ENCODE assay signal across 1 cellular context in the genomic region with DNA sequence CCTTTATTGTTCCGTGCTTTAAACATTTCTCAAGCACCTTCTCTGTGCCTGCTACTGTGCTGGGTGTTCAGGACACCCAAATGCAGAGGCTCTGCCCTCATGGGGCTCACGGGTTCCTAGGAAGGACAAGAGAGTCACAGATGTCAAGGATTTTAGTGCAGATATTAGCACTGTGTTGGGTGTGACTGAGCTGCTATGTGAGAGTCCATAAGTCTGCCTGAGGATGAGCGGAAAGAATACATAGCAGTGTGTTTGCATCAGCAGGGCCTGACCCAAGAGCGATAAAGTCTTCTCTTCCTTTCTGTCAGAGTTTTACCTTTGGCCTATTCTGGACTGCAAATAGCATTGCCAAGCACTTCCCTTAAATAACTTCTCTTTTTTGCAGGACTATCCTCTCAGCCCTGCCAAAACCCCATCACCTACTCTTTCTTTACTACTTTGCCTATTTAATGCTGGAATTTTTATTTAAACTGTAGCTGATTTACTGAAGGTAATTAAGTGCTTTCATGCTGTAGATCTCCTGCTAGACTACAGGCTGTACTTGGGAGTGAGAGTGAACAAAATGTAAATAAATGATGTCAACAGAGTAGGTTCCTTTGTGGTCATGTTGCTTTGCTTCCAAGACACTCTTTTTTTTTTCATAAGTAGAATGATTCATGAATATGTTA.
TF ChIP-seq lines count a peak whose summit lies in the region.

No MANE protein-coding gene starts in this region.

TF ChIP-seq in HepG2, 621 proteins besides CTCF, POLR2A, EP300 and RAD21 (continued from another document and continues in another):
- TF ChIP-seq, protein P1, sequence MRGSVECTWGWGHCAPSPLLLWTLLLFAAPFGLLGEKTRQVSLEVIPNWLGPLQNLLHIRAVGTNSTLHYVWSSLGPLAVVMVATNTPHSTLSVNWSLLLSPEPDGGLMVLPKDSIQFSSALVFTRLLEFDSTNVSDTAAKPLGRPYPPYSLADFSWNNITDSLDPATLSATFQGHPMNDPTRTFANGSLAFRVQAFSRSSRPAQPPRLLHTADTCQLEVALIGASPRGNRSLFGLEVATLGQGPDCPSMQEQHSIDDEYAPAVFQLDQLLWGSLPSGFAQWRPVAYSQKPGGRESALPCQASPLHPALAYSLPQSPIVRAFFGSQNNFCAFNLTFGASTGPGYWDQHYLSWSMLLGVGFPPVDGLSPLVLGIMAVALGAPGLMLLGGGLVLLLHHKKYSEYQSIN (CRISPR knock-in tag; IDR thresholded peaks at IDR 0.05; ENCODE audit: borderline replicate concordance): no peak
- TF ChIP-seq CREB1 (IDR thresholded peaks at IDR 0.05): no peak
- TF ChIP-seq CREB1 (CRISPR knock-in tag; IDR thresholded peaks at IDR 0.05): peak; percentile 55; the same call in 1 of the 2 replicates
- TF ChIP-seq, protein P2, sequence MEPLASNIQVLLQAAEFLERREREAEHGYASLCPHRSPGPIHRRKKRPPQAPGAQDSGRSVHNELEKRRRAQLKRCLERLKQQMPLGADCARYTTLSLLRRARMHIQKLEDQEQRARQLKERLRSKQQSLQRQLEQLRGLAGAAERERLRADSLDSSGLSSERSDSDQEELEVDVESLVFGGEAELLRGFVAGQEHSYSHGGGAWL (CRISPR knock-in tag; IDR thresholded peaks at IDR 0.05): no peak
- peak; percentile 85 for TF ChIP-seq HNF4A (CRISPR knock-in tag; IDR thresholded peaks at IDR 0.05)
- peak; percentile 40; the same call in 1 of the 2 replicates for TF ChIP-seq CEBPB (IDR thresholded peaks at IDR 0.05; ENCODE audit: borderline replicate concordance, low read depth, low read length)
- no peak for TF ChIP-seq DNMT1 (CRISPR knock-in tag; IDR thresholded peaks at IDR 0.05)
- peak; percentile 65 for TF ChIP-seq FOSL2 (CRISPR knock-in tag; IDR thresholded peaks at IDR 0.05)
- 0 out of 2 replicates have a peak, but pooled peaks have one; percentile 18 for TF ChIP-seq ZNF547 (CRISPR knock-in tag; IDR thresholded peaks at IDR 0.05)
- TF ChIP-seq, protein P3, sequence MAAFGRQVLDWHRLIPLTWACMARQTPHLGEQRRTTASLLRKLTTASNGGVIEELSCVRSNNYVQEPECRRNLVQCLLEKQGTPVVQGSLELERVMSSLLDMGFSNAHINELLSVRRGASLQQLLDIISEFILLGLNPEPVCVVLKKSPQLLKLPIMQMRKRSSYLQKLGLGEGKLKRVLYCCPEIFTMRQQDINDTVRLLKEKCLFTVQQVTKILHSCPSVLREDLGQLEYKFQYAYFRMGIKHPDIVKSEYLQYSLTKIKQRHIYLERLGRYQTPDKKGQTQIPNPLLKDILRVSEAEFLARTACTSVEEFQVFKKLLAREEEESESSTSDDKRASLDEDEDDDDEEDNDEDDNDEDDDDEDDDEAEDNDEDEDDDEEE (CRISPR knock-in tag; IDR thresholded peaks at IDR 0.05): no peak
- TF ChIP-seq, protein P4, sequence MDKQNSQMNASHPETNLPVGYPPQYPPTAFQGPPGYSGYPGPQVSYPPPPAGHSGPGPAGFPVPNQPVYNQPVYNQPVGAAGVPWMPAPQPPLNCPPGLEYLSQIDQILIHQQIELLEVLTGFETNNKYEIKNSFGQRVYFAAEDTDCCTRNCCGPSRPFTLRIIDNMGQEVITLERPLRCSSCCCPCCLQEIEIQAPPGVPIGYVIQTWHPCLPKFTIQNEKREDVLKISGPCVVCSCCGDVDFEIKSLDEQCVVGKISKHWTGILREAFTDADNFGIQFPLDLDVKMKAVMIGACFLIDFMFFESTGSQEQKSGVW (CRISPR knock-in tag; IDR thresholded peaks at IDR 0.05; ENCODE audit: borderline replicate concordance): no peak
- TF ChIP-seq SALL2 (CRISPR knock-in tag; IDR thresholded peaks at IDR 0.05): no peak
- TF ChIP-seq, protein P5, sequence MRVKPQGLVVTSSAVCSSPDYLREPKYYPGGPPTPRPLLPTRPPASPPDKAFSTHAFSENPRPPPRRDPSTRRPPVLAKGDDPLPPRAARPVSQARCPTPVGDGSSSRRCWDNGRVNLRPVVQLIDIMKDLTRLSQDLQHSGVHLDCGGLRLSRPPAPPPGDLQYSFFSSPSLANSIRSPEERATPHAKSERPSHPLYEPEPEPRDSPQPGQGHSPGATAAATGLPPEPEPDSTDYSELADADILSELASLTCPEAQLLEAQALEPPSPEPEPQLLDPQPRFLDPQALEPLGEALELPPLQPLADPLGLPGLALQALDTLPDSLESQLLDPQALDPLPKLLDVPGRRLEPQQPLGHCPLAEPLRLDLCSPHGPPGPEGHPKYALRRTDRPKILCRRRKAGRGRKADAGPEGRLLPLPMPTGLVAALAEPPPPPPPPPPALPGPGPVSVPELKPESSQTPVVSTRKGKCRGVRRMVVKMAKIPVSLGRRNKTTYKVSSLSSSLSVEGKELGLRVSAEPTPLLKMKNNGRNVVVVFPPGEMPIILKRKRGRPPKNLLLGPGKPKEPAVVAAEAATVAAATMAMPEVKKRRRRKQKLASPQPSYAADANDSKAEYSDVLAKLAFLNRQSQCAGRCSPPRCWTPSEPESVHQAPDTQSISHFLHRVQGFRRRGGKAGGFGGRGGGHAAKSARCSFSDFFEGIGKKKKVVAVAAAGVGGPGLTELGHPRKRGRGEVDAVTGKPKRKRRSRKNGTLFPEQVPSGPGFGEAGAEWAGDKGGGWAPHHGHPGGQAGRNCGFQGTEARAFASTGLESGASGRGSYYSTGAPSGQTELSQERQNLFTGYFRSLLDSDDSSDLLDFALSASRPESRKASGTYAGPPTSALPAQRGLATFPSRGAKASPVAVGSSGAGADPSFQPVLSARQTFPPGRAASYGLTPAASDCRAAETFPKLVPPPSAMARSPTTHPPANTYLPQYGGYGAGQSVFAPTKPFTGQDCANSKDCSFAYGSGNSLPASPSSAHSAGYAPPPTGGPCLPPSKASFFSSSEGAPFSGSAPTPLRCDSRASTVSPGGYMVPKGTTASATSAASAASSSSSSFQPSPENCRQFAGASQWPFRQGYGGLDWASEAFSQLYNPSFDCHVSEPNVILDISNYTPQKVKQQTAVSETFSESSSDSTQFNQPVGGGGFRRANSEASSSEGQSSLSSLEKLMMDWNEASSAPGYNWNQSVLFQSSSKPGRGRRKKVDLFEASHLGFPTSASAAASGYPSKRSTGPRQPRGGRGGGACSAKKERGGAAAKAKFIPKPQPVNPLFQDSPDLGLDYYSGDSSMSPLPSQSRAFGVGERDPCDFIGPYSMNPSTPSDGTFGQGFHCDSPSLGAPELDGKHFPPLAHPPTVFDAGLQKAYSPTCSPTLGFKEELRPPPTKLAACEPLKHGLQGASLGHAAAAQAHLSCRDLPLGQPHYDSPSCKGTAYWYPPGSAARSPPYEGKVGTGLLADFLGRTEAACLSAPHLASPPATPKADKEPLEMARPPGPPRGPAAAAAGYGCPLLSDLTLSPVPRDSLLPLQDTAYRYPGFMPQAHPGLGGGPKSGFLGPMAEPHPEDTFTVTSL (CRISPR knock-in tag; IDR thresholded peaks at IDR 0.05; ENCODE audit: borderline replicate concordance): peak; percentile 88
- TF ChIP-seq BHLHE40 (IDR thresholded peaks at IDR 0.05; ENCODE audit: low read length): no peak
- TF ChIP-seq, protein P6, sequence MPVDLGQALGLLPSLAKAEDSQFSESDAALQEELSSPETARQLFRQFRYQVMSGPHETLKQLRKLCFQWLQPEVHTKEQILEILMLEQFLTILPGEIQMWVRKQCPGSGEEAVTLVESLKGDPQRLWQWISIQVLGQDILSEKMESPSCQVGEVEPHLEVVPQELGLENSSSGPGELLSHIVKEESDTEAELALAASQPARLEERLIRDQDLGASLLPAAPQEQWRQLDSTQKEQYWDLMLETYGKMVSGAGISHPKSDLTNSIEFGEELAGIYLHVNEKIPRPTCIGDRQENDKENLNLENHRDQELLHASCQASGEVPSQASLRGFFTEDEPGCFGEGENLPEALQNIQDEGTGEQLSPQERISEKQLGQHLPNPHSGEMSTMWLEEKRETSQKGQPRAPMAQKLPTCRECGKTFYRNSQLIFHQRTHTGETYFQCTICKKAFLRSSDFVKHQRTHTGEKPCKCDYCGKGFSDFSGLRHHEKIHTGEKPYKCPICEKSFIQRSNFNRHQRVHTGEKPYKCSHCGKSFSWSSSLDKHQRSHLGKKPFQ (CRISPR knock-in tag; IDR thresholded peaks at IDR 0.05; ENCODE audit: insufficient replicate concordance): no peak
- TF ChIP-seq CBFB (CRISPR knock-in tag; IDR thresholded peaks at IDR 0.05): 0 out of 2 replicates have a peak, but pooled peaks have one; percentile 28
- no peak for TF ChIP-seq CBX2 (IDR thresholded peaks at IDR 0.05; ENCODE audit: low read depth, low read length)
- no peak for TF ChIP-seq CBX2 (CRISPR knock-in tag; IDR thresholded peaks at IDR 0.05; ENCODE audit: low read depth)
- no peak for TF ChIP-seq SP4 (CRISPR knock-in tag; IDR thresholded peaks at IDR 0.05)
- TF ChIP-seq, protein P7, sequence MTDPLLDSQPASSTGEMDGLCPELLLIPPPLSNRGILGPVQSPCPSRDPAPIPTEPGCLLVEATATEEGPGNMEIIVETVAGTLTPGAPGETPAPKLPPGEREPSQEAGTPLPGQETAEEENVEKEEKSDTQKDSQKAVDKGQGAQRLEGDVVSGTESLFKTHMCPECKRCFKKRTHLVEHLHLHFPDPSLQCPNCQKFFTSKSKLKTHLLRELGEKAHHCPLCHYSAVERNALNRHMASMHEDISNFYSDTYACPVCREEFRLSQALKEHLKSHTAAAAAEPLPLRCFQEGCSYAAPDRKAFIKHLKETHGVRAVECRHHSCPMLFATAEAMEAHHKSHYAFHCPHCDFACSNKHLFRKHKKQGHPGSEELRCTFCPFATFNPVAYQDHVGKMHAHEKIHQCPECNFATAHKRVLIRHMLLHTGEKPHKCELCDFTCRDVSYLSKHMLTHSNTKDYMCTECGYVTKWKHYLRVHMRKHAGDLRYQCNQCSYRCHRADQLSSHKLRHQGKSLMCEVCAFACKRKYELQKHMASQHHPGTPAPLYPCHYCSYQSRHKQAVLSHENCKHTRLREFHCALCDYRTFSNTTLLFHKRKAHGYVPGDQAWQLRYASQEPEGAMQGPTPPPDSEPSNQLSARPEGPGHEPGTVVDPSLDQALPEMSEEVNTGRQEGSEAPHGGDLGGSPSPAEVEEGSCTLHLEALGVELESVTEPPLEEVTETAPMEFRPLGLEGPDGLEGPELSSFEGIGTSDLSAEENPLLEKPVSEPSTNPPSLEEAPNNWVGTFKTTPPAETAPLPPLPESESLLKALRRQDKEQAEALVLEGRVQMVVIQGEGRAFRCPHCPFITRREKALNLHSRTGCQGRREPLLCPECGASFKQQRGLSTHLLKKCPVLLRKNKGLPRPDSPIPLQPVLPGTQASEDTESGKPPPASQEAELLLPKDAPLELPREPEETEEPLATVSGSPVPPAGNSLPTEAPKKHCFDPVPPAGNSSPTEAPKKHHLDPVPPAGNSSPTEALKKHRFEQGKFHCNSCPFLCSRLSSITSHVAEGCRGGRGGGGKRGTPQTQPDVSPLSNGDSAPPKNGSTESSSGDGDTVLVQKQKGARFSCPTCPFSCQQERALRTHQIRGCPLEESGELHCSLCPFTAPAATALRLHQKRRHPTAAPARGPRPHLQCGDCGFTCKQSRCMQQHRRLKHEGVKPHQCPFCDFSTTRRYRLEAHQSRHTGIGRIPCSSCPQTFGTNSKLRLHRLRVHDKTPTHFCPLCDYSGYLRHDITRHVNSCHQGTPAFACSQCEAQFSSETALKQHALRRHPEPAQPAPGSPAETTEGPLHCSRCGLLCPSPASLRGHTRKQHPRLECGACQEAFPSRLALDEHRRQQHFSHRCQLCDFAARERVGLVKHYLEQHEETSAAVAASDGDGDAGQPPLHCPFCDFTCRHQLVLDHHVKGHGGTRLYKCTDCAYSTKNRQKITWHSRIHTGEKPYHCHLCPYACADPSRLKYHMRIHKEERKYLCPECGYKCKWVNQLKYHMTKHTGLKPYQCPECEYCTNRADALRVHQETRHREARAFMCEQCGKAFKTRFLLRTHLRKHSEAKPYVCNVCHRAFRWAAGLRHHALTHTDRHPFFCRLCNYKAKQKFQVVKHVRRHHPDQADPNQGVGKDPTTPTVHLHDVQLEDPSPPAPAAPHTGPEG (CRISPR knock-in tag; IDR thresholded peaks at IDR 0.05): no peak
- TF ChIP-seq YY1 (IDR thresholded peaks at IDR 0.05; ENCODE audit: insufficient read depth, insufficient replicate concordance, low read depth, low read length): no peak
- TF ChIP-seq HNF4G (IDR thresholded peaks at IDR 0.05; ENCODE audit: borderline replicate concordance, low read depth, low read length): peak; percentile 70; the same call in 1 of the 2 replicates
- 0 out of 2 replicates have a peak, but pooled peaks have one; percentile 27 for TF ChIP-seq HNF4G (CRISPR knock-in tag; IDR thresholded peaks at IDR 0.05; ENCODE audit: borderline replicate concordance, low read depth)
- peak; percentile 49; the same call in 1 of the 2 replicates for TF ChIP-seq PITX1 (CRISPR knock-in tag; IDR thresholded peaks at IDR 0.05)
- no peak for TF ChIP-seq XRCC5 (optimal IDR thresholded peaks at IDR 0.05; ENCODE audit: low read length)
- TF ChIP-seq TAF15 (IDR thresholded peaks at IDR 0.05; ENCODE audit: low read depth, low read length, poor library complexity, severe bottlenecking): no peak
- TF ChIP-seq PHF8 (CRISPR knock-in tag; IDR thresholded peaks at IDR 0.05): no peak
- TF ChIP-seq SATB2 (CRISPR knock-in tag; IDR thresholded peaks at IDR 0.05): no peak
- 0 out of 2 replicates have a peak, but pooled peaks have one; percentile 37 for TF ChIP-seq GATA4 (IDR thresholded peaks at IDR 0.05; ENCODE audit: borderline replicate concordance, low read depth)
- TF ChIP-seq ZNF256 (CRISPR knock-in tag; conservative IDR thresholded peaks at IDR 0.05): no peak
- TF ChIP-seq ISX (CRISPR knock-in tag; conservative IDR thresholded peaks at IDR 0.05): no peak
- TF ChIP-seq TMF1 (CRISPR knock-in tag; IDR thresholded peaks at IDR 0.05; ENCODE audit: low read depth): no peak
- no peak; the same call in 1 of the 2 replicates for TF ChIP-seq BRCA1 (CRISPR knock-in tag; IDR thresholded peaks at IDR 0.05)
- 0 out of 2 replicates have a peak, but pooled peaks have one; percentile 66 for TF ChIP-seq ZNF337 (CRISPR knock-in tag; IDR thresholded peaks at IDR 0.05; ENCODE audit: borderline replicate concordance, low read depth)
- TF ChIP-seq ARID2 (CRISPR knock-in tag; IDR thresholded peaks at IDR 0.05; ENCODE audit: borderline replicate concordance): peak; percentile 29; the same call in 1 of the 2 replicates
- 0 out of 2 replicates have a peak, but pooled peaks have one; percentile 25 for TF ChIP-seq ZNF644 (CRISPR knock-in tag; IDR thresholded peaks at IDR 0.05; ENCODE audit: low read depth)
- no peak for TF ChIP-seq FOSL1 (CRISPR knock-in tag; IDR thresholded peaks at IDR 0.05; ENCODE audit: borderline replicate concordance)
- 0 out of 2 replicates have a peak, but pooled peaks have one; percentile 42 for TF ChIP-seq ZNF124 (CRISPR knock-in tag; IDR thresholded peaks at IDR 0.05)
- TF ChIP-seq SOX13 (IDR thresholded peaks at IDR 0.05): no peak
- peak in 1 of 2 experiments; percentile 67; a peak in 2 of 4 replicates for TF ChIP-seq SOX13 (CRISPR knock-in tag; conservative IDR thresholded peaks at IDR 0.05 in 1 of 2, IDR thresholded peaks at IDR 0.05 in 1 of 2)
- TF ChIP-seq FOXA1 (IDR thresholded peaks at IDR 0.05): no peak
- no peak for TF ChIP-seq FOXA1 (CRISPR knock-in tag; IDR thresholded peaks at IDR 0.05)
- TF ChIP-seq, protein P8, sequence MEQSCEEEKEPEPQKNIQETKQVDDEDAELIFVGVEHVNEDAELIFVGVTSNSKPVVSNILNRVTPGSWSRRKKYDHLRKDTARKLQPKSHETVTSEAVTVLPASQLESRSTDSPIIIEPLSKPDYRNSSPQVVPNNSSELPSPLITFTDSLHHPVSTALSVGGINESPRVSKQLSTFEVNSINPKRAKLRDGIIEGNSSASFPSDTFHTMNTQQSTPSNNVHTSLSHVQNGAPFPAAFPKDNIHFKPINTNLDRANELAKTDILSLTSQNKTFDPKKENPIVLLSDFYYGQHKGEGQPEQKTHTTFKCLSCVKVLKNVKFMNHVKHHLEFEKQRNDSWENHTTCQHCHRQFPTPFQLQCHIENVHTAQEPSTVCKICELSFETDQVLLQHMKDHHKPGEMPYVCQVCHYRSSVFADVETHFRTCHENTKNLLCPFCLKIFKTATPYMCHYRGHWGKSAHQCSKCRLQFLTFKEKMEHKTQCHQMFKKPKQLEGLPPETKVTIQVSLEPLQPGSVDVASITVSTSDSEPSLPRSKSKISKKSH (CRISPR knock-in tag; IDR thresholded peaks at IDR 0.05; ENCODE audit: borderline replicate concordance): no peak
- 0 out of 2 replicates have a peak, but pooled peaks have one; percentile 36 for TF ChIP-seq ZNF12 (CRISPR knock-in tag; IDR thresholded peaks at IDR 0.05)
